In the genomic region with DNA sequence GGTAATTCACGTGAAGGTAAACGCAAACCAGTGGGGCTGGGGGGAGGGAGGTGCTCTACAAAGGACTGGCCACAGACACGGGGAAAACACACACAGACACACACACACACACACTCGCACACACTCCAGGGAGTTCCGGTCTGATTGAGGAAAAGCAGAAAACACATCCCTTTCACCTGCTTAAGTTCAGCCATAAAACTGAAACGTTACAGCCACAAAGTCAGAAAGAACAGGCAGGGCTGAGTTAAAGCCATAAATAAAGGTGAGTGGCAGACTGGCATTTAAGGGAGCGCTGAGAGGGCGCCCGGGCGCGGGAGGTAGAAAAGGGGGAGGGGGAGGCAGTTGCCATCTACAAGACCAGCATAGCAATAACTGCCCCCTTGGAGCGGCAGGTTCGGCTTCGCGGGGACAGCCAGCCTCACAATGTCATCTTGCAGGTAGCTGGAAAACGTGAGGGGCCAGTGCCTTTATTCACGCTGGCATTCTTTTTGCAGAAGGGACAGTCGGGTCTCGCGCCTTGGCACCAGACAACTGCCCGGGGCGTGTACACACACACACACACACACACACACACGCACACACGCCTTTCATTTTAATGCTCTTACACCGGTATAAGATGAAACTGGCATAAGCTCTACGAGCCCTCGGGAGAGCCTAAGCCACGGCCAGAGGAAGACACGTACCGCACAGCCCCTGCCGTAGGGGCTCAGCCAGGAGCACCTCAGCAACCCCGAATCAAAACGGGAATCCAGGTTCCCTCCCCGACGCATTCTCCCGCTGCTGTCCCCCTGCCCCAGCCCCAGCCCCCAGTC, we compare ENCODE assay signal across 8 cellular contexts. TPM values are rescaled to one million over a fixed set of nuclear protein-coding genes. Genes with fewer than 3 reads are reported as not detected.
DNase-seq lines count a peak whose midpoint lies in the region; ATAC-seq and TF ChIP-seq lines count a peak whose summit lies in the region.

No MANE protein-coding gene starts in this region.

- TF ChIP-seq EP300 in gastroesophageal sphincter (IDR thresholded peaks at IDR 0.05) (no peak), upper lobe of left lung (IDR thresholded peaks at IDR 0.05) (no peak)

- H3K9me3 ChIP-seq in gastroesophageal sphincter = no peaks in the 10 kb centered on the region
- no peaks in the 10 kb centered on the region for H3K9me3 ChIP-seq in upper lobe of left lung

- H3K27me3 ChIP-seq in gastroesophageal sphincter = no peaks in the 10 kb centered on the region
- peaks cover 0 to 4% (median 0%) of the 10 kb centered on the region in 4 donors for H3K27me3 ChIP-seq in upper lobe of left lung

- H3K4me1 ChIP-seq in gastroesophageal sphincter (peaks cover 0 to 50% (median 25%) of the 10 kb centered on the region in 3 donors), upper lobe of left lung (peaks cover 15 to 51% (median 34%) of the 10 kb centered on the region in 4 donors)

- TF ChIP-seq POLR2A in gastroesophageal sphincter (IDR thresholded peaks at IDR 0.05) (no peak), upper lobe of left lung (IDR thresholded peaks at IDR 0.05) (peak in 1 of 4 donors; percentile 33)

- ATAC-seq in gastroesophageal sphincter (peak; percentile 20), upper lobe of left lung (ENCODE audit: low FRiP score in 2 of 2) (peak; percentile 43 to 56)

- peak; percentile 46 for DNase-seq in NK-92 treated with Interleukin-12 subunit alpha and Interleukin-12 subunit beta, amount 100 ng/mL, for 24 hours (lab: John Stamatoyannopoulos, UW)
- no peak for DNase-seq in NK-92 (lab: John Stamatoyannopoulos, UW; ENCODE audit: unreplicated experiment)
- DNase-seq in OCI-M1 (lab: John Stamatoyannopoulos, UW) = peak; percentile 57
- DNase-seq in activated gamma-delta T cell treated with Interleukin-2 at 50 U/mL for 16 hours = peak; percentile 47
- peak in 48 of 56 donors; percentile 5 to 76 (median 48) for DNase-seq in nucleus accumbens (lab: John Stamatoyannopoulos, UW)
- peak; percentile 61 to 85 for DNase-seq in upper lobe of left lung
- DNase-seq in GF-D8 (lab: John Stamatoyannopoulos, UW) = no peak

- TF ChIP-seq CTCF in gastroesophageal sphincter (IDR thresholded peaks at IDR 0.05) (no peak), upper lobe of left lung (IDR thresholded peaks at IDR 0.05) (no peak)

- H3K4me3 ChIP-seq in gastroesophageal sphincter (peak overlapping the region; percentile 87 to 91), upper lobe of left lung (peak overlapping the region; percentile 55 to 87 (median 66))

- H3K36me3 ChIP-seq in gastroesophageal sphincter (no peaks in the 10 kb centered on the region), upper lobe of left lung (no peaks in the 10 kb centered on the region)

- 0% methylated on average over 7 to 11 of the region's 36 CpGs for WGBS in gastroesophageal sphincter (ENCODE audit: low coverage in 1 of 2), 2 donors
- WGBS in upper lobe of left lung, 2 donors = 0 to 1% methylated on average over 29 to 34 of the region's 36 CpGs

- H3K27ac ChIP-seq in gastroesophageal sphincter (peak overlapping the region; percentile 54 to 92 (median 84)), upper lobe of left lung (peak overlapping the region; percentile 57 to 88 (median 77))

RNA-seq across cellular contexts. Expression of a gene that starts 0.9 kb away (rescaled TPM):
- total RNA-seq in gastroesophageal sphincter (10 to 100 TPM; 32.9 to 41.7 (median 38.0) TPM), upper lobe of left lung (10 to 100 TPM; 23.2 to 74.4 (median 38.3) TPM)

Comparison
In these comparisons a context has a peak if more than half of its experiments do, and no peak if none do; other contexts are left out.
1. DNase-seq: peak in NK-92 treated with Interleukin-12 subunit alpha and Interleukin-12 subunit beta, amount 100 ng/mL, for 24 hours (single experiment), OCI-M1 (single experiment), activated gamma-delta T cell treated with Interleukin-2 at 50 U/mL for 16 hours (single experiment), nucleus accumbens (48 of 56) and upper lobe of left lung (2 of 2); none in NK-92 (single experiment) and GF-D8 (single experiment).